8 cellular contexts compared by ENCODE assay signal in genomic region chr4:176065365-176066249, GRCh38. TPM values are rescaled to one million over a fixed set of nuclear protein-coding genes. Genes with fewer than 3 reads are reported as not detected.
DNase-seq lines count a peak whose midpoint lies in the region; ATAC-seq and TF ChIP-seq lines count a peak whose summit lies in the region.

TSS of gene WDR17 (plus strand) at chr4:176065841. CDS start at chr4:176111581, 45,740 bp downstream.

- H3K36me3 Mint-ChIP-seq in dendritic cell treated with granulocyte-macrophage colony-stimulating factor and Interleukin-4, amounts not matched to agents 40 ng/mL and 50 ng/mL, for 4 days (ENCODE audit: low read depth), result no peaks in the 10 kb centered on the region

- DNase-seq in AG09319 (ENCODE audit: extremely low read depth, low read depth) (peak; percentile 27), NCI-H69 (lab: John Stamatoyannopoulos, UW) (peak; percentile 97), left lung (peak; percentile 93 to 94)
- DNase-seq in activated CD4-positive, alpha-beta T cell treated with anti-CD3 and anti-CD28 coated beads, Interleukin-2, amount 50 U/mL, for 24 hours (ENCODE audit: low read depth in 1 of 2, low spot score in 1 of 2), result peak; percentile 34 to 77
- peak; percentile 58 to 63 for DNase-seq in stimulated activated CD4-positive, alpha-beta T cell treated with anti-CD3 and anti-CD28 coated beads, Interleukin-2, amount 100 ng/mL, for 48 hours

- TF ChIP-seq CTCF in AG09319 (IDR thresholded peaks at IDR 0.05; ENCODE audit: low read depth, low read length) (no peak), left lung (IDR thresholded peaks at IDR 0.05) (no peak)

- peak within 1 kb of the TSS in 1 of 2 donors; percentile 60 for H3K27ac ChIP-seq in left lung

- no peaks in the 10 kb centered on the region for H3K4me1 ChIP-seq in left lung

- intact Hi-C loops in dendritic cell treated with granulocyte-macrophage colony-stimulating factor and Interleukin-4, amounts not matched to agents 40 ng/mL and 50 ng/mL, for 4 days (cut with micrococcal nuclease), result loop anchor here (5.0 to 10.0 kb wide), 2 partner anchors 127 to 259 kb away; no protein-coding TSS in a partner anchor
- intact Hi-C loops in left lung (cut with DNase I), result no loop called here

- no peaks in the 10 kb centered on the region for H3K36me3 ChIP-seq in left lung

- H3K4me3 ChIP-seq in left lung, result peak within 1 kb of the TSS; percentile 52 to 59

- no peaks in the 10 kb centered on the region for H3K9me3 ChIP-seq in left lung

- peak within 1 kb of the TSS; percentile 93 for H3K4me3 Mint-ChIP-seq in dendritic cell treated with granulocyte-macrophage colony-stimulating factor and Interleukin-4, amounts not matched to agents 40 ng/mL and 50 ng/mL, for 4 days

- ATAC-seq in GM19324 (IDR thresholded peaks at IDR 0.05; ENCODE audit: low FRiP score, unreplicated experiment) (peak; percentile 100), HG03442 (IDR thresholded peaks at IDR 0.05; ENCODE audit: unreplicated experiment) (peak; percentile 100), left lung (peak; percentile 99)

- H3K27me3 Mint-ChIP-seq in dendritic cell treated with granulocyte-macrophage colony-stimulating factor and Interleukin-4, amounts not matched to agents 40 ng/mL and 50 ng/mL, for 4 days, result peaks cover 18% of the 10 kb centered on the region

- no peaks in the 10 kb centered on the region for H3K9me3 Mint-ChIP-seq in dendritic cell treated with granulocyte-macrophage colony-stimulating factor and Interleukin-4, amounts not matched to agents 40 ng/mL and 50 ng/mL, for 4 days

- peaks cover 0 to 29% of the 10 kb centered on the region in 2 donors for H3K27me3 ChIP-seq in left lung

- H3K27ac Mint-ChIP-seq in dendritic cell treated with granulocyte-macrophage colony-stimulating factor and Interleukin-4, amounts not matched to agents 40 ng/mL and 50 ng/mL, for 4 days, result peak within 1 kb of the TSS; percentile 47

- H3K4me1 Mint-ChIP-seq in dendritic cell treated with granulocyte-macrophage colony-stimulating factor and Interleukin-4, amounts not matched to agents 40 ng/mL and 50 ng/mL, for 4 days (ENCODE audit: low read depth), result peaks cover 13% of the 10 kb centered on the region

RNA-seq across cellular contexts. Expression of gene WDR17, which starts in this region (rescaled TPM):
- total RNA-seq in left lung, result 1 to 10 TPM; 4.2 to 4.3 TPM

Comparison
In these comparisons a context has a peak if more than half of its experiments do, and no peak if none do; other contexts are left out.
1. DNase-seq: peak in every context shown above with its lines; median percentile 97 in NCI-H69; 94 in left lung; 60 in stimulated activated CD4-positive, alpha-beta T cell treated with anti-CD3 and anti-CD28 coated beads, Interleukin-2, amount 100 ng/mL, for 48 hours; 56 in activated CD4-positive, alpha-beta T cell treated with anti-CD3 and anti-CD28 coated beads, Interleukin-2, amount 50 U/mL, for 24 hours; 27 in AG09319.